ENCODE assay signal across 16 cellular contexts in genomic region chr12:19239616-19240234, GRCh38.
DNase-seq lines count a peak whose midpoint lies in the region; ATAC-seq and TF ChIP-seq lines count a peak whose summit lies in the region.
"Had no signal": no experiment of that assay in that cellular context is flagged by ENCODE, and none has a peak within 500 bp of the region (broad histone marks: within the 10 kb centered on the region; RNA-seq: fewer than 3 reads in every experiment).

No MANE protein-coding gene starts in this region.

- H3K4me1 ChIP-seq in foreskin keratinocyte: no peaks in the 10 kb centered on the region
- H3K4me1 ChIP-seq in CD8-positive, alpha-beta memory T cell (ENCODE audit: insufficient read depth, low read length): no peaks in the 10 kb centered on the region

- peaks cover 0 to 14% (median 6%) of the 10 kb centered on the region in 3 donors for H3K4me1 Mint-ChIP-seq in CD8-positive, alpha-beta memory T cell

- H3K27me3 ChIP-seq in foreskin keratinocyte: no peaks in the 10 kb centered on the region
- no peaks in the 10 kb centered on the region for H3K27me3 ChIP-seq in CD8-positive, alpha-beta memory T cell (ENCODE audit: insufficient read depth, low read length, poor library complexity, severe bottlenecking)
- H3K27me3 ChIP-seq: hepatocyte, neutrophil, SJCRH30, tibial nerve had no signal

- POLR2A ChIA-PET in CD8-positive, alpha-beta memory T cell (lab: Charles Lee): no interaction called here

- peak; percentile 28 for ATAC-seq in foreskin keratinocyte
- ATAC-seq: activated naive CD8-positive, alpha-beta T cell treated with anti-CD3 and anti-CD28 coated beads, Interleukin-2, amount 50 U/mL, for 24 hours had no signal

- no peaks in the 10 kb centered on the region for H3K9me3 Mint-ChIP-seq in CD8-positive, alpha-beta memory T cell
- H3K9me3 Mint-ChIP-seq: activated naive CD8-positive, alpha-beta T cell treated with anti-CD3 and anti-CD28 coated beads, Interleukin-2, amount 50 U/mL, for 24 hours had no signal

- H3K4me3 ChIP-seq in CD8-positive, alpha-beta memory T cell (ENCODE audit: low read length): no peak overlapping the region
- H3K4me3 ChIP-seq: hepatocyte, SJCRH30, tibial nerve had no signal

- TF ChIP-seq CTCF in foreskin keratinocyte (conservative IDR thresholded peaks at IDR 0.05): no peak

- no peaks in the 10 kb centered on the region for H3K27me3 Mint-ChIP-seq in CD8-positive, alpha-beta memory T cell
- H3K27me3 Mint-ChIP-seq: activated naive CD8-positive, alpha-beta T cell treated with anti-CD3 and anti-CD28 coated beads, Interleukin-2, amount 50 U/mL, for 24 hours had no signal

- H3K27ac Mint-ChIP-seq in CD8-positive, alpha-beta memory T cell: no peak overlapping the region
- H3K27ac Mint-ChIP-seq: activated naive CD8-positive, alpha-beta T cell treated with anti-CD3 and anti-CD28 coated beads, Interleukin-2, amount 50 U/mL, for 24 hours had no signal

- no peaks in the 10 kb centered on the region for H3K9me3 ChIP-seq in CD8-positive, alpha-beta memory T cell (ENCODE audit: low read length)
- H3K9me3 ChIP-seq: neutrophil, SJCRH30, tibial nerve had no signal

- no peaks in the 10 kb centered on the region for H3K36me3 Mint-ChIP-seq in CD8-positive, alpha-beta memory T cell

- DNase-seq in NCI-H82 (lab: John Stamatoyannopoulos, UW) (peak; percentile 42), NCI-H82 treated with DMSO at 0.1 percent for 48 hours (lab: John Stamatoyannopoulos, UW; ENCODE audit: unreplicated experiment) (no peak), amniotic stem cell (lab: John Stamatoyannopoulos, UW) (peak; percentile 62), foreskin keratinocyte (no peak), substantia nigra (lab: John Stamatoyannopoulos, UW) (peak in 4 of 49 donors; percentile 2 to 22 (median 8)), GF-D8 (lab: John Stamatoyannopoulos, UW) (no peak), kidney glomerular epithelial cell (lab: John Stamatoyannopoulos, UW) (no peak)
- no peak for DNase-seq in CD8-positive, alpha-beta memory T cell
- DNase-seq: activated naive CD8-positive, alpha-beta T cell treated with anti-CD3 and anti-CD28 coated beads, Interleukin-2, amount 50 U/mL, for 24 hours; left ventricle myocardium superior; SJCRH30; stimulated activated CD4-positive, alpha-beta T cell treated with anti-CD3 and anti-CD28 coated beads, Interleukin-15, amount 100 ng/mL, for 24 hours had no signal

- no peaks in the 10 kb centered on the region for H3K36me3 ChIP-seq in CD8-positive, alpha-beta memory T cell (ENCODE audit: insufficient read depth, low read length)
- H3K36me3 ChIP-seq: neutrophil, SJCRH30, tibial nerve had no signal

- CTCF ChIA-PET in CD8-positive, alpha-beta memory T cell (lab: Charles Lee): no interaction called here

- H3K27ac ChIP-seq in foreskin keratinocyte (no peak overlapping the region), substantia nigra (ENCODE audit: low read depth, low read length, poor library complexity, severe bottlenecking) (peak overlapping the region; percentile 21)
- H3K27ac ChIP-seq in CD8-positive, alpha-beta memory T cell (ENCODE audit: low read depth, low read length): no peak overlapping the region
- H3K27ac ChIP-seq: 22Rv1, hepatocyte, neutrophil, SJCRH30 had no signal

- H3K4me3 Mint-ChIP-seq in CD8-positive, alpha-beta memory T cell: no peak overlapping the region
- H3K4me3 Mint-ChIP-seq: activated naive CD8-positive, alpha-beta T cell treated with anti-CD3 and anti-CD28 coated beads, Interleukin-2, amount 50 U/mL, for 24 hours had no signal

Comparison
In these comparisons a context has a peak if more than half of its experiments do, and no peak if none do; other contexts are left out.
1. DNase-seq: peak in NCI-H82 (single experiment) and amniotic stem cell (single experiment); none in NCI-H82 treated with DMSO at 0.1 percent for 48 hours (single experiment), foreskin keratinocyte (0 of 2), CD8-positive, alpha-beta memory T cell (0 of 5), GF-D8 (single experiment) and kidney glomerular epithelial cell (single experiment).